Comparison of ENCODE assay signal across 17 cellular contexts in genomic region chr11:91261513-91261912, GRCh38.
DNase-seq lines count a peak whose midpoint lies in the region; ATAC-seq and TF ChIP-seq lines count a peak whose summit lies in the region.
"Had no signal": no experiment of that assay in that cellular context is flagged by ENCODE, and none has a peak within 500 bp of the region (broad histone marks: within the 10 kb centered on the region; RNA-seq: fewer than 3 reads in every experiment).

No MANE protein-coding gene starts in this region.

- TF ChIP-seq CTCF in LNCAP (IDR thresholded peaks at IDR 0.05) (peak; percentile 52), PC-3 (conservative IDR thresholded peaks at IDR 0.05; ENCODE audit: low read depth, low read length) (peak; percentile 60), MM.1S (IDR thresholded peaks at IDR 0.05; ENCODE audit: low read length) (no peak)

- intact Hi-C loops in PC-3 (cut with micrococcal nuclease) = no loop called here

- H4K20me1 ChIP-seq in PC-3 (ENCODE audit: low read length) (no peaks in the 10 kb centered on the region), MM.1S (ENCODE audit: insufficient read depth, low read length) (no peaks in the 10 kb centered on the region)

- no peak overlapping the region for H3K4me3 ChIP-seq in PC-3 (ENCODE audit: low read length)
- H3K4me3 ChIP-seq in iPS-15b (ENCODE audit: low read depth, low read length) = peak overlapping the region; percentile 15
- no peak overlapping the region for H3K4me3 ChIP-seq in MM.1S (ENCODE audit: low read length)

- H3F3A ChIP-seq in PC-3 (ENCODE audit: low read length, unreplicated experiment) (no peaks in the 10 kb centered on the region), MM.1S (ENCODE audit: insufficient read depth, low read length) (no peaks in the 10 kb centered on the region)

- H3K27me3 ChIP-seq in PC-3 (ENCODE audit: low read length) (no peaks in the 10 kb centered on the region), iPS-15b (ENCODE audit: control insufficient read depth, insufficient read depth, low read length) (no peaks in the 10 kb centered on the region), MM.1S (replicated peaks; ENCODE audit: insufficient read depth, low read length) (no peaks in the 10 kb centered on the region)

- DNase-seq in PC-3 (peak; percentile 18), DMS53 (lab: John Stamatoyannopoulos, UW) (no peak), MM.1S (no peak)
- DNase-seq in activated CD8-positive, alpha-beta memory T cell treated with anti-CD3 and anti-CD28 coated beads for 24 hours = no peak
- DNase-seq: activated B cell treated with CpG ODN at 0.5 μM for 24 hours; activated naive CD8-positive, alpha-beta T cell treated with anti-CD3 and anti-CD28 coated beads, Interleukin-2, amount 50 U/mL, for 24 hours; CD8-positive, alpha-beta memory T cell; NCI-H146; NCI-H446 treated with DMSO at 0.1 percent for 48 hours; retina; stimulated activated naive CD8-positive, alpha-beta T cell treated with anti-CD3 and anti-CD28 coated beads, Interleukin-15, Interleukin-2, amounts not matched to agents 100 U/mL and 50 U/mL, for 24 hours; T-helper 1 cell had no signal

- no peak for ATAC-seq in PC-3
- no peak for ATAC-seq in HG02571 (IDR thresholded peaks at IDR 0.05; ENCODE audit: unreplicated experiment)
- ATAC-seq: activated naive CD8-positive, alpha-beta T cell treated with anti-CD3 and anti-CD28 coated beads, Interleukin-2, amount 50 U/mL, for 24 hours; activated T-helper 17 cell treated with anti-CD3 and anti-CD28 coated beads, Interleukin-2, amount 50 U/mL, for 72 hours; stimulated activated naive CD8-positive, alpha-beta T cell treated with anti-CD3 and anti-CD28 coated beads, Interleukin-15, Interleukin-2, amounts not matched to agents 100 U/mL and 50 U/mL, for 24 hours had no signal

- H3K9ac ChIP-seq in ES-I3 (ENCODE audit: low read depth, low read length) (peak overlapping the region; percentile 35; the same call in 1 of the 2 replicates), PC-3 (ENCODE audit: low read length) (no peak overlapping the region), iPS-15b (ENCODE audit: low read depth, low read length) (no peak overlapping the region), MM.1S (ENCODE audit: low read length) (no peak overlapping the region)

- H3K9me3 ChIP-seq in ES-I3 (ENCODE audit: control insufficient read depth, insufficient read depth, low read length) (no peaks in the 10 kb centered on the region), PC-3 (ENCODE audit: low read length) (no peaks in the 10 kb centered on the region), iPS-15b (ENCODE audit: control insufficient read depth, insufficient read depth, low read length) (no peaks in the 10 kb centered on the region), MM.1S (replicated peaks; ENCODE audit: insufficient read depth, low read length) (no peaks in the 10 kb centered on the region)

- H3K9me2 ChIP-seq in PC-3 (replicated peaks; ENCODE audit: low read length) (no peaks in the 10 kb centered on the region), MM.1S (replicated peaks; ENCODE audit: insufficient read depth, low read length) (no peaks in the 10 kb centered on the region)

- CTCF ChIA-PET in PC-3 (lab: Charles Lee) = no interaction called here

- no peaks in the 10 kb centered on the region for H3K36me3 ChIP-seq in ES-I3 (ENCODE audit: insufficient read depth, low read length)
- no peaks in the 10 kb centered on the region for H3K36me3 ChIP-seq in PC-3 (ENCODE audit: low read depth, low read length)
- no peaks in the 10 kb centered on the region for H3K36me3 ChIP-seq in iPS-15b (ENCODE audit: control insufficient read depth, insufficient read depth, low read length)
- H3K36me3 ChIP-seq in MM.1S (replicated peaks; ENCODE audit: insufficient read depth, low read length) = no peaks in the 10 kb centered on the region

- H3K79me2 ChIP-seq in PC-3 (ENCODE audit: low read length) (no peaks in the 10 kb centered on the region), MM.1S (ENCODE audit: low read length) (no peaks in the 10 kb centered on the region)

- no TSS peak for BruUV-seq in PC-3 (replicated peaks; lab: Mats Ljungman, UMichigan)

- H3K4me1 ChIP-seq in ES-I3 (ENCODE audit: insufficient read depth, low read length) (no peaks in the 10 kb centered on the region), PC-3 (ENCODE audit: insufficient read depth, low read length) (no peaks in the 10 kb centered on the region), iPS-15b (ENCODE audit: control insufficient read depth, insufficient read depth, low read length) (peaks cover 2% of the 10 kb centered on the region), MM.1S (ENCODE audit: low read length) (no peaks in the 10 kb centered on the region)

- POLR2A ChIA-PET in PC-3 (lab: Charles Lee; ENCODE audit: unreplicated experiment) = no interaction called here

- H2AFZ ChIP-seq in PC-3 (ENCODE audit: low read length) (0 out of 2 replicates have a peak overlapping the region, but pooled peaks have one; percentile 14), MM.1S (ENCODE audit: low read length) (no peak overlapping the region)

- no peak overlapping the region for H3K4me2 ChIP-seq in PC-3 (ENCODE audit: low read length)
- no peak overlapping the region for H3K4me2 ChIP-seq in MM.1S (ENCODE audit: low read depth, low read length)

- H3K27ac ChIP-seq in PC-3 (ENCODE audit: low read length) = no peak overlapping the region
- no peak overlapping the region for H3K27ac ChIP-seq in MM.1S (ENCODE audit: low read length)
